In the genomic region with DNA sequence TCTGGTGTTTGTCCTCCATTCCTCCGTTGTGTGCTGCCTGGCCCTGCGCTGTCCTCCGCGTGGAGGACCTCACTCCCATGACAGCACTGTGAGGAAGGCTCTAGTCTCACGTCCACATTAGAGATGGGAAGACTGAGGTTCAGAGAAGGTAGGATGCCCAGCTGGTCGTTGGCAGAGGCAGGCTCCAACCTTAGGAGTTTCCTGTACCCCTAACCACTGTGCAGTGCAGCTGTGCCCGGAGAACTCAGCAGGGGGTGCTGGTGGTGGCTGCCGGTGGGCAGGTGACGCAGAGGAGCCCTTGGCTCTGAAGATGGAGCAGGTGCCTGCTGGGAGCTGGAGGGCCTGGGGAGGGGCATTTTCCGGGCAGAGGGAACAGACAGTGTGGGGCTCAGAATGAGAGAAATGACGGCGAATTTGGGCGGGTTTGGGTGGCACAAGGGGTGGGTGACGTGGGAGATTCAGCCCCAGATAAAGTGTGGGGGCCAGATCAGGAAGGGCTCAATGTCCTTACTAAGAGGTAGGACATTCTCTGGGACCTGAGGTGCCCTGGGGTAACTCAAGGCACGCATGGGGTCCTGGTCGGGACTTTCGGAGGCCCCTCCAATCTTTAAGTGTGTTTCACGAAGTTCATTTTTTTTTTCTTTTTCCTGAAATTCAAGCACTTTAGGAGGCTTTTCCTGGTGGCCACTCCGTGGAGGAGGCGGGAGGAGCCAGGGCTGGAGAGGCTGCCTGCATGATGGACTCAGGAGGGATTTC, we compare ENCODE assay signal across 15 cellular contexts.
A peak's percentile ranks its signal among the peaks of the same experiment; 100 is the strongest.
DNase-seq lines count a peak whose midpoint lies in the region; ATAC-seq, FAIRE-seq and TF ChIP-seq lines count a peak whose summit lies in the region.
"Had no signal": no experiment of that assay in that cellular context is flagged by ENCODE, and none has a peak within 500 bp of the region (broad histone marks: within the 10 kb centered on the region; RNA-seq: fewer than 3 reads in every experiment).

No MANE protein-coding gene starts in this region.

- H3K36me3 Mint-ChIP-seq in astrocyte (ENCODE audit: low read depth, unreplicated experiment), result no peaks in the 10 kb centered on the region

- intact Hi-C loops in sigmoid colon (cut with DNase I), result no loop called here

- no peak overlapping the region for H3K4me3 Mint-ChIP-seq in astrocyte (ENCODE audit: unreplicated experiment)
- H3K4me3 Mint-ChIP-seq: H9 had no signal

- no peaks in the 10 kb centered on the region for H3K4me1 Mint-ChIP-seq in astrocyte (ENCODE audit: low read depth, unreplicated experiment)
- H3K4me1 Mint-ChIP-seq: H9 had no signal

- TF ChIP-seq CTCF in astrocyte (IDR thresholded peaks at IDR 0.05; ENCODE audit: insufficient read depth, low read depth, low read length) (no peak), sigmoid colon (IDR thresholded peaks at IDR 0.05) (no peak)

- 82 to 87% methylated on average over 20 of the region's 20 CpGs for WGBS in sigmoid colon, 2 donors

- no peaks in the 10 kb centered on the region for H3K27me3 Mint-ChIP-seq in astrocyte (ENCODE audit: low read depth, unreplicated experiment)

- H3K9me3 ChIP-seq in astrocyte (ENCODE audit: insufficient read depth, low read depth, low read length) (no peaks in the 10 kb centered on the region), sigmoid colon (no peaks in the 10 kb centered on the region)
- H3K9me3 ChIP-seq: Caco-2 had no signal

- no peaks in the 10 kb centered on the region for H3K4me1 ChIP-seq in astrocyte (ENCODE audit: insufficient read depth, low read length)
- no peaks in the 10 kb centered on the region for H3K4me1 ChIP-seq in sigmoid colon
- H3K4me1 ChIP-seq: Caco-2 had no signal

- no peaks in the 10 kb centered on the region for H3K36me3 ChIP-seq in astrocyte (ENCODE audit: insufficient read depth, low read length)
- no peaks in the 10 kb centered on the region for H3K36me3 ChIP-seq in sigmoid colon

- no peak overlapping the region for H3K27ac ChIP-seq in astrocyte (ENCODE audit: low read depth, low read length)
- H3K27ac ChIP-seq in sigmoid colon, result no peak overlapping the region
- H3K27ac ChIP-seq: SK-N-MC had no signal

- peak overlapping the region; percentile 72 for H3K27ac Mint-ChIP-seq in astrocyte (ENCODE audit: unreplicated experiment)
- H3K27ac Mint-ChIP-seq: H9 had no signal

- no peak for FAIRE-seq in astrocyte (lab: Jason Lieb, UNC)
- FAIRE-seq: K562 had no signal

- no peak for TF ChIP-seq EP300 in sigmoid colon (IDR thresholded peaks at IDR 0.05)

- no peaks in the 10 kb centered on the region for H3K79me2 ChIP-seq in astrocyte (ENCODE audit: insufficient read depth, low read length)

- H3K4me3 ChIP-seq in astrocyte (ENCODE audit: insufficient read depth, low read depth, low read length) (no peak overlapping the region), sigmoid colon (no peak overlapping the region)
- H3K4me3 ChIP-seq: K562, SK-N-MC had no signal

- TF ChIP-seq POLR2A in sigmoid colon (IDR thresholded peaks at IDR 0.05), result no peak

- no peak overlapping the region for H2AFZ ChIP-seq in astrocyte (ENCODE audit: low read depth, low read length)

- H3K9me3 Mint-ChIP-seq in astrocyte (ENCODE audit: unreplicated experiment), result peaks cover 14% of the 10 kb centered on the region

- no peaks in the 10 kb centered on the region for H4K20me1 ChIP-seq in astrocyte (ENCODE audit: insufficient read depth, low read length)

- no peak overlapping the region for H3K9ac ChIP-seq in astrocyte (ENCODE audit: low read length)

- DNase-seq in COLO668 (lab: John Stamatoyannopoulos, UW; ENCODE audit: unreplicated experiment) (peak; percentile 31), D341Med (ENCODE audit: low spot score) (peak; percentile 14), astrocyte (ENCODE audit: low read depth) (no peak), sigmoid colon (peak; percentile 37), NCI-H2196 treated with DMSO at 0.1 percent for 48 hours (lab: John Stamatoyannopoulos, UW; ENCODE audit: unreplicated experiment) (no peak)
- DNase-seq: Caco-2, H9, NCI-H1417, NCI-H2029, NCI-H2171 treated with DMSO at 0.1 percent for 48 hours, NCI-H524 treated with DMSO at 0.1 percent for 48 hours had no signal

- no peaks in the 10 kb centered on the region for H3K27me3 ChIP-seq in astrocyte (ENCODE audit: insufficient read depth, low read length)
- H3K27me3 ChIP-seq in sigmoid colon, result peaks cover 0 to 18% (median 0%) of the 10 kb centered on the region in 3 donors

- H3K4me2 ChIP-seq in astrocyte (ENCODE audit: low read length), result no peak overlapping the region

- ATAC-seq in GM19023 (IDR thresholded peaks at IDR 0.05; ENCODE audit: unreplicated experiment) (no peak), HG03521 (IDR thresholded peaks at IDR 0.05; ENCODE audit: unreplicated experiment) (no peak)
- ATAC-seq: K562 had no signal

Comparison
In these comparisons a context has a peak if more than half of its experiments do, and no peak if none do; other contexts are left out.
1. DNase-seq: peak in COLO668 (single experiment), D341Med (single experiment) and sigmoid colon (single experiment); none in astrocyte (single experiment) and NCI-H2196 treated with DMSO at 0.1 percent for 48 hours (single experiment).